In the genomic region with DNA sequence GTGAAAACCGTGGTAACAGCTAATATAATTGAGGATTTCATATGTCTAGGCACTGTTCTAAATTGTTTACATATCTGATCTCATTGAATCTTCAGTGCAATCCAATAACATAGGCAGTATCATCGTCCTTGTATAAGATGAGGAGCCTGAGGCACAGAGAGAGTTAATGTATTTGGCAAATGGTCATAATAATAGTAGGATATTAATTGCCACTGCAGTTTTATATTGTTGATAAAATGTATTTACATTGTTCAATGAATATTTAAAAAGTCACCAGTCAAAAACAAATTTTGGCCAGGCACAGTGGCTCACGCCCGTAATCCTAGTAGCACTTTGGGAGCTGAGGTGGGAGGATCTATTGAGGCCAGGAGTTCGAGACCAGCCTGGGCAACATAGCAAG, we compare ENCODE assay signal across 7 cellular contexts.
"Had no signal": no experiment of that assay in that cellular context is flagged by ENCODE, and none has a peak within 500 bp of the region (broad histone marks: within the 10 kb centered on the region; RNA-seq: fewer than 3 reads in every experiment).

No MANE protein-coding gene starts in this region.

- H3K27ac ChIP-seq: HL-60 had no signal

- H3K9me3 Mint-ChIP-seq: GM23338, H9, IgD-negative memory B cell had no signal

- DNase-seq: H9, HCEC 1CT, KBM-7 had no signal

- ATAC-seq: GM23338, HepG2 had no signal

- H3K4me3 ChIP-seq: GM23338 had no signal

- H3K4me3 Mint-ChIP-seq: GM23338, H9, IgD-negative memory B cell had no signal

- H3K27me3 Mint-ChIP-seq: IgD-negative memory B cell had no signal

- H3K27ac Mint-ChIP-seq: GM23338, H9, IgD-negative memory B cell had no signal
